Comparison of ENCODE assay signal across 24 cellular contexts in the genomic region with DNA sequence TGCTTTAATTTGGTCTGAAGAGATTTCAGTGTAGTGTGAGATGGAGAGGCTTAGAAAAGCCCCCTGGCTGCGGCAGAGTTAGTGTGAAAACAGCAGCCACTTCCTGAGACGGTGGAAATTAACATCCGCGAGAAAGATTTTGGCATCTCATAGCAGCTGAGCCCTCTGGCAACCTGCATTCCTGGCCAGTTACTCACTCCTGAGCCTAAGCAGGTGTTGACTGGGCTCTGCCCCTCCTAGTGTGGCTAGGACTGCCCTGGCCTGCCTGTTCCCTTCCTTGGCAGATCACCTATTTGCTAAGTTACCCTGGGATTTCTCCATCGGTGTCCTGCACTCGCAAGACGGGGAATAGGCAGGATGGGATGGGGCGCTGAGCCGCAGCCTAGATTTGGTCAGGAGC. TPM values are rescaled to one million over a fixed set of nuclear protein-coding genes. Genes with fewer than 3 reads are reported as not detected.
A peak's percentile ranks its signal among the peaks of the same experiment; 100 is the strongest.
DNase-seq lines count a peak whose midpoint lies in the region; TF ChIP-seq lines count a peak whose summit lies in the region.
"Had no signal": no experiment of that assay in that cellular context is flagged by ENCODE, and none has a peak within 500 bp of the region (broad histone marks: within the 10 kb centered on the region; RNA-seq: fewer than 3 reads in every experiment).

No MANE protein-coding gene starts in this region.

- no peaks in the 10 kb centered on the region for H3K79me2 ChIP-seq in mammary epithelial cell (ENCODE audit: insufficient read depth, low read length)
- H3K79me2 ChIP-seq: hepatocyte had no signal

- H3K36me3 ChIP-seq in mammary epithelial cell (ENCODE audit: insufficient read depth, low read length) (no peaks in the 10 kb centered on the region), tibial artery (no peaks in the 10 kb centered on the region)
- H3K36me3 ChIP-seq: adrenal gland; BLaER1 treated with 17β-estradiol and CSF1 and Interleukin-3, amounts not matched to agents 10 nM and 100 nM; spleen had no signal

- H3K9me3 ChIP-seq in mammary epithelial cell (replicated peaks; ENCODE audit: insufficient read depth, low read length) (no peaks in the 10 kb centered on the region), tibial artery (no peaks in the 10 kb centered on the region)
- H3K9me3 ChIP-seq: adrenal gland; BLaER1 treated with 17β-estradiol and CSF1 and Interleukin-3, amounts not matched to agents 10 nM and 100 nM; spleen had no signal

- no TSS peak for BruUV-seq in mammary epithelial cell (replicated peaks; lab: Mats Ljungman, UMichigan)

- peak; percentile 58 for DNase-seq in A172 (ENCODE audit: low spot score)
- DNase-seq in LoVo (ENCODE audit: low spot score), result peak; percentile 58
- peak; percentile 90 for DNase-seq in mammary epithelial cell
- DNase-seq in kidney tubule cell (ENCODE audit: low spot score), result peak; percentile 71
- DNase-seq in tibial artery, result no peak
- DNase-seq in T-helper 1 cell, result no peak
- no peak for DNase-seq in inferior parietal cortex (ENCODE audit: extremely low spot score)
- DNase-seq in NCI-H510A treated with DMSO at 0.1 percent for 48 hours (lab: John Stamatoyannopoulos, UW), result no peak
- DNase-seq: activated CD4-positive, alpha-beta T cell treated with anti-CD3 and anti-CD28 coated beads for 4 hours; activated CD8-positive, alpha-beta memory T cell treated with anti-CD3 and anti-CD28 coated beads, Interleukin-2, amount 50 U/mL, for 4 hours; activated effector memory CD4-positive, alpha-beta T cell treated with Interleukin-2 at 50 U/mL for 16 hours; adrenal gland; left colon; NCI-H2081; NCI-H526 treated with DMSO at 0.1 percent for 48 hours; OCI-M1; spleen; stimulated activated CD8-positive, alpha-beta memory T cell treated with anti-CD3 and anti-CD28 coated beads, Interleukin-4, amount 100 ng/mL, for 48 hours had no signal

- no peak overlapping the region for H3K9ac ChIP-seq in mammary epithelial cell (ENCODE audit: insufficient read depth, low read length)
- H3K9ac ChIP-seq: BLaER1 treated with 17β-estradiol and CSF1 and Interleukin-3, amounts not matched to agents 10 nM and 100 nM had no signal

- no peak overlapping the region for H3K4me3 ChIP-seq in mammary epithelial cell (replicated peaks in 1 of 3; ENCODE audit: insufficient read depth in 1 of 3, low read depth in 2 of 3, low read length in 3 of 3)
- H3K4me3 ChIP-seq in tibial artery, result no peak overlapping the region
- H3K4me3 ChIP-seq: adrenal gland; BLaER1 treated with 17β-estradiol and CSF1 and Interleukin-3, amounts not matched to agents 10 nM and 100 nM; hepatocyte; spleen had no signal

- no peaks in the 10 kb centered on the region for H4K20me1 ChIP-seq in mammary epithelial cell (ENCODE audit: insufficient read depth, low read length)
- H4K20me1 ChIP-seq: BLaER1 treated with 17β-estradiol and CSF1 and Interleukin-3, amounts not matched to agents 10 nM and 100 nM had no signal

- intact Hi-C loops in mammary epithelial cell (cut with micrococcal nuclease) (loop anchor here (5.0 kb wide), 1 partner anchor 43 kb away; no protein-coding TSS in a partner anchor), tibial artery (cut with DNase I; ENCODE audit: low total_unique reads) (no loop called here)

- peaks cover 7% of the 10 kb centered on the region for H3K4me1 ChIP-seq in mammary epithelial cell (ENCODE audit: insufficient read depth, low read length)
- H3K4me1 ChIP-seq in tibial artery, result no peaks in the 10 kb centered on the region
- H3K4me1 ChIP-seq: adrenal gland; BLaER1 treated with 17β-estradiol and CSF1 and Interleukin-3, amounts not matched to agents 10 nM and 100 nM had no signal

- 1% methylated on average over 9 of the region's 9 CpGs for WGBS in mammary epithelial cell (ENCODE audit: low coverage, missing lambda C conversion rate)

- dilution Hi-C loops in mammary epithelial cell (cut with HindIII; ENCODE audit: low sequenced_read_pairs), result no loop called here

- H3K27me3 ChIP-seq in mammary epithelial cell (ENCODE audit: insufficient read depth, low read length) (no peaks in the 10 kb centered on the region), tibial artery (peaks cover 0 to 4% of the 10 kb centered on the region in 2 donors)
- H3K27me3 ChIP-seq: adrenal gland; BLaER1 treated with 17β-estradiol and CSF1 and Interleukin-3, amounts not matched to agents 10 nM and 100 nM had no signal

- H2AFZ ChIP-seq in mammary epithelial cell (ENCODE audit: low read depth, low read length), result peak overlapping the region; percentile 87
- H2AFZ ChIP-seq: hepatocyte had no signal

- in situ Hi-C loops in mammary epithelial cell (cut with MboI; ENCODE audit: low sequenced_read_pairs in 2 of 2), result no loop called here

- H3K27ac ChIP-seq in mammary epithelial cell (ENCODE audit: insufficient read depth, low read depth, low read length) (peak overlapping the region; percentile 9), tibial artery (no peak overlapping the region)
- H3K27ac ChIP-seq: adrenal gland; BLaER1 treated with 17β-estradiol and CSF1 and Interleukin-3, amounts not matched to agents 10 nM and 100 nM; hepatocyte; spleen had no signal

- H3K4me2 ChIP-seq in mammary epithelial cell (ENCODE audit: insufficient read depth, low read depth, low read length), result peak overlapping the region; percentile 45
- H3K4me2 ChIP-seq: BLaER1 treated with 17β-estradiol and CSF1 and Interleukin-3, amounts not matched to agents 10 nM and 100 nM; hepatocyte had no signal

- TF ChIP-seq CTCF in mammary epithelial cell (conservative IDR thresholded peaks at IDR 0.05 in 1 of 2, IDR thresholded peaks at IDR 0.05 in 1 of 2; ENCODE audit: extremely low read depth in 1 of 2, insufficient read depth in 1 of 2, low read depth in 1 of 2, low read length in 2 of 2) (peak in 1 of 2 donors; percentile 8), tibial artery (IDR thresholded peaks at IDR 0.05) (no peak)

- CTCF ChIA-PET in mammary epithelial cell (lab: Charles Lee; ENCODE audit: low non-redundant PET), result no interaction called here

RNA-seq across cellular contexts. Expression of a gene that starts 57.6 kb away (rescaled TPM):
- total RNA-seq in A172 (2014; rRNA removed; shearing (Covaris generic)), result 8.7 and 9.3 TPM in 2 replicates
- total RNA-seq in mammary epithelial cell, result 10 to 100 TPM; 15.3 to 18.9 TPM
- polyA plus RNA-seq in mammary epithelial cell, result 7.7 TPM
- polyA minus RNA-seq in mammary epithelial cell, result 22.0 TPM

RNA-seq across cellular contexts. Expression of a gene that starts 59.0 kb away (rescaled TPM):
- total RNA-seq in A172 (2014; rRNA removed; shearing (Covaris generic)), result not detected in 2 replicates
- not detected for total RNA-seq in mammary epithelial cell
- not detected for polyA plus RNA-seq in mammary epithelial cell
- polyA minus RNA-seq in mammary epithelial cell, result not detected
- total RNA-seq: A673, adrenal gland, hepatocyte, left colon, neural crest cell, pulmonary artery endothelial cell, spleen, subcutaneous adipose tissue had no signal
- polyA plus RNA-seq: adrenal gland, hepatocyte, spleen had no signal

Comparison
In these comparisons a context has a peak if more than half of its experiments do, and no peak if none do; other contexts are left out.
1. DNase-seq: peak in A172 (single experiment), LoVo (single experiment), mammary epithelial cell (single experiment) and kidney tubule cell (single experiment); none in tibial artery (0 of 2), T-helper 1 cell (0 of 5), inferior parietal cortex (single experiment) and NCI-H510A treated with DMSO at 0.1 percent for 48 hours (single experiment).